In the genomic region with DNA sequence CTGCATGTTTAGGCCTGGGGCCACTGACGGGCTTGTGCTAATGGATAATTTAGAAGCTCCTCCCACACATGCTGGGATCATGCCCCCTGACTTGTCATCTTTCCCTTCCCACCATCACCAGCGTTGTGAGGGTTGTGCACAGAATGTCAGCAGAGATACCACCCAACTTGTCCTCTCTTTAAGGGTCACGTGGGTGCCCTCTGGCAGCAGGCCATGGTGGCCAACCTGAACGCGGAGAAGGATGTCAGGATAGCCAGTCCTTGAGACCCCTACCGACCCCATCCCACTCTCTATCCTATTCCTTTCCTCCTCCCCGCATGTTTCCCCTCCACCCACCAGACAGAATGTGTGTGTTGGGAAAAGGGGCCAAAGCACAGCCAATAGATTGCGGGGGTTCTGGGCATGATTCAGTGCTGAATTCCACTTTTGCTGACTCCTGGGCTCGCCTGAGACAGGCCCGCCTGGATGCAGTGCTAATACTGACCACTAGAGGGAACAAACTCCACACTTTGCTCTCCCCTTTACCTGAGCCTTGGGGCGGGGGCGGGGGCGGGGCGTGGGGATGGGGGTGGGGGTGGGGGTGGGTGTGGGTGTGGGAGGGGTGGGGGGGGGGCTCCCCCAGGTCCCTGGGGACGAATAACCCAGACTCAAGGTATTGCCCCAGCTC, we compare ENCODE assay signal across 7 cellular contexts. TPM values are rescaled to one million over a fixed set of nuclear protein-coding genes. Genes with fewer than 3 reads are reported as not detected.
DNase-seq lines count a peak whose midpoint lies in the region; ATAC-seq and TF ChIP-seq lines count a peak whose summit lies in the region.

A gene (minus strand): TSS at position 10 of the 667 bp plus-strand sequence. CDS start 143 bp downstream, outside the sequence.

- no peaks in the 10 kb centered on the region for H3K9me3 Mint-ChIP-seq in stimulated activated effector memory CD8-positive, alpha-beta T cell treated with anti-CD3 and anti-CD28 coated beads, Interleukin-12 subunit alpha, Interleukin-12 subunit beta, amount 100 ng/mL, for 72 hours

- peak within 1 kb of the TSS; percentile 68 for H3K27ac Mint-ChIP-seq in stimulated activated effector memory CD8-positive, alpha-beta T cell treated with anti-CD3 and anti-CD28 coated beads, Interleukin-12 subunit alpha, Interleukin-12 subunit beta, amount 100 ng/mL, for 72 hours

- no peak within 1 kb of the TSS for H3K4me3 Mint-ChIP-seq in stimulated activated effector memory CD8-positive, alpha-beta T cell treated with anti-CD3 and anti-CD28 coated beads, Interleukin-12 subunit alpha, Interleukin-12 subunit beta, amount 100 ng/mL, for 72 hours

- H3K9me3 ChIP-seq in MG63 = no peaks in the 10 kb centered on the region

- ATAC-seq in stimulated activated effector memory CD8-positive, alpha-beta T cell treated with anti-CD3 and anti-CD28 coated beads, Interleukin-12 subunit alpha, Interleukin-12 subunit beta, amount 100 ng/mL, for 72 hours = peak; percentile 88
- no peak for ATAC-seq in HG02970 (IDR thresholded peaks at IDR 0.05; ENCODE audit: low FRiP score, unreplicated experiment)

- TF ChIP-seq CTCF in GM10266 (IDR thresholded peaks at IDR 0.05; ENCODE audit: control insufficient read depth, insufficient read depth, low read depth, missing control alignments) (peak; percentile 70), choroid plexus epithelial cell (conservative IDR thresholded peaks at IDR 0.05; ENCODE audit: low read depth, low read length) (peak; percentile 73)

- H3K36me3 ChIP-seq in MG63 = no peaks in the 10 kb centered on the region

- DNase-seq in GM10266 (ENCODE audit: extremely low spot score) (peak; percentile 78), MG63 (peak; percentile 62), choroid plexus epithelial cell (ENCODE audit: low read depth) (peak; percentile 62), lung microvascular endothelial cell (ENCODE audit: low read depth in 2 of 2) (peak; percentile 41 to 60)
- DNase-seq in activated CD4-positive, alpha-beta T cell treated with anti-CD3 and anti-CD28 coated beads for 1 hour = peak; percentile 44
- peak; percentile 55 to 73 for DNase-seq in stimulated activated effector memory CD8-positive, alpha-beta T cell treated with anti-CD3 and anti-CD28 coated beads, Interleukin-12 subunit alpha, Interleukin-12 subunit beta, amount 100 ng/mL, for 72 hours (ENCODE audit: low spot score in 2 of 2)

- H3K36me3 Mint-ChIP-seq in stimulated activated effector memory CD8-positive, alpha-beta T cell treated with anti-CD3 and anti-CD28 coated beads, Interleukin-12 subunit alpha, Interleukin-12 subunit beta, amount 100 ng/mL, for 72 hours = no peaks in the 10 kb centered on the region

- H3K4me1 Mint-ChIP-seq in stimulated activated effector memory CD8-positive, alpha-beta T cell treated with anti-CD3 and anti-CD28 coated beads, Interleukin-12 subunit alpha, Interleukin-12 subunit beta, amount 100 ng/mL, for 72 hours = peaks cover 6% of the 10 kb centered on the region

- no peak within 1 kb of the TSS for H3K4me3 ChIP-seq in MG63
- H3K4me3 ChIP-seq in choroid plexus epithelial cell (ENCODE audit: low read depth, low read length) = no peak within 1 kb of the TSS

- H3K27me3 ChIP-seq in MG63 = no peaks in the 10 kb centered on the region

RNA-seq across cellular contexts. Expression of the gene that starts here (rescaled TPM):
- not detected in 2 replicates for total RNA-seq in MG63 (2014; rRNA removed; shearing (Covaris generic); ENCODE audit: low replicate concordance)
- not detected in 2 replicates for total RNA-seq in lung microvascular endothelial cell

Comparison
In these comparisons a context has a peak if more than half of its experiments do, and no peak if none do; other contexts are left out.
1. Peak in DNase-seq in MG63; RNA of the gene not detected or under 1 TPM.
2. Peak in DNase-seq in lung microvascular endothelial cell; RNA of the gene not detected or under 1 TPM.